ENCODE assay signal across 9 cellular contexts in genomic region chr3:12135029-12135634, GRCh38. TPM values are rescaled to one million over a fixed set of nuclear protein-coding genes. Genes with fewer than 3 reads are reported as not detected.
DNase-seq lines count a peak whose midpoint lies in the region; ATAC-seq and TF ChIP-seq lines count a peak whose summit lies in the region.
"Had no signal": no experiment of that assay in that cellular context is flagged by ENCODE, and none has a peak within 500 bp of the region (broad histone marks: within the 10 kb centered on the region; RNA-seq: fewer than 3 reads in every experiment).

No MANE protein-coding gene starts in this region.

- peaks cover 14% of the 10 kb centered on the region for H3K27me3 Mint-ChIP-seq in activated T-cell treated with anti-CD3 and anti-CD28 coated beads, Interleukin-2, amount 50 U/mL, for 24 hours

- H3K36me3 ChIP-seq in OCI-LY3 (replicated peaks; ENCODE audit: low read depth, low read length) = no peaks in the 10 kb centered on the region
- H3K36me3 ChIP-seq in upper lobe of right lung = no peaks in the 10 kb centered on the region

- peaks cover 3% of the 10 kb centered on the region for H3K4me1 Mint-ChIP-seq in activated T-cell treated with anti-CD3 and anti-CD28 coated beads, Interleukin-2, amount 50 U/mL, for 24 hours (ENCODE audit: low read depth)

- H3K27me3 ChIP-seq in OCI-LY3 (ENCODE audit: low read depth, low read length) = peaks cover 37% of the 10 kb centered on the region
- H3K27me3 ChIP-seq in upper lobe of right lung = peaks cover 6% of the 10 kb centered on the region

- H3K27ac ChIP-seq in OCI-LY3 (ENCODE audit: low read length) = no peak overlapping the region
- no peak overlapping the region for H3K27ac ChIP-seq in upper lobe of right lung

- H3K9me3 ChIP-seq in OCI-LY3 (ENCODE audit: insufficient read depth, low read length) (no peaks in the 10 kb centered on the region), upper lobe of right lung (no peaks in the 10 kb centered on the region)

- peak; percentile 83 for ATAC-seq in GM18517 (IDR thresholded peaks at IDR 0.05; ENCODE audit: unreplicated experiment)
- ATAC-seq in HG03060 (IDR thresholded peaks at IDR 0.05; ENCODE audit: low read depth, unreplicated experiment) = peak; percentile 71
- peak; percentile 95 for ATAC-seq in upper lobe of right lung

- peak overlapping the region; percentile 32; the same call in 1 of the 2 replicates for H2AFZ ChIP-seq in OCI-LY3 (ENCODE audit: low read depth, low read length)

- H3K4me3 ChIP-seq in OCI-LY3 (ENCODE audit: low read length) = no peak overlapping the region
- no peak overlapping the region for H3K4me3 ChIP-seq in fibroblast of pulmonary artery (replicated peaks; ENCODE audit: low read depth, low read length)
- no peak overlapping the region for H3K4me3 ChIP-seq in upper lobe of right lung

- no peaks in the 10 kb centered on the region for H3K36me3 Mint-ChIP-seq in activated T-cell treated with anti-CD3 and anti-CD28 coated beads, Interleukin-2, amount 50 U/mL, for 24 hours (ENCODE audit: low read depth)

- H4K20me1 ChIP-seq in OCI-LY3 (ENCODE audit: insufficient read depth, low read length) = no peaks in the 10 kb centered on the region

- H3K4me2 ChIP-seq in OCI-LY3 (ENCODE audit: low read length) = no peak overlapping the region

- no peaks in the 10 kb centered on the region for H3K79me2 ChIP-seq in OCI-LY3 (ENCODE audit: low read length)

- no peaks in the 10 kb centered on the region for H3K4me1 ChIP-seq in OCI-LY3 (ENCODE audit: low read length)
- peaks cover 12% of the 10 kb centered on the region for H3K4me1 ChIP-seq in upper lobe of right lung

- DNase-seq in Ammon's horn (ENCODE audit: low spot score) (peak; percentile 79), fibroblast of pulmonary artery (ENCODE audit: low read depth) (peak; percentile 77), non-pigmented ciliary epithelial cell (ENCODE audit: low read depth) (peak; percentile 30), upper lobe of right lung (peak; percentile 86)
- peak; percentile 77 for DNase-seq in activated T-cell treated with anti-CD3 and anti-CD28 coated beads, Interleukin-2, amount 50 U/mL, for 24 hours

- no peak overlapping the region for H3K4me3 Mint-ChIP-seq in activated T-cell treated with anti-CD3 and anti-CD28 coated beads, Interleukin-2, amount 50 U/mL, for 24 hours
- H3K4me3 Mint-ChIP-seq: T-helper 1 cell treated with Interleukin-12 subunit alpha and Interleukin-12 subunit beta and Interleukin-4 antibody, amounts not matched to agents 30 μg/mL and 1 μg/mL, for 36 hours had no signal

- no peaks in the 10 kb centered on the region for H3K9me3 Mint-ChIP-seq in activated T-cell treated with anti-CD3 and anti-CD28 coated beads, Interleukin-2, amount 50 U/mL, for 24 hours
- H3K9me3 Mint-ChIP-seq: T-helper 1 cell treated with Interleukin-12 subunit alpha and Interleukin-12 subunit beta and Interleukin-4 antibody, amounts not matched to agents 30 μg/mL and 1 μg/mL, for 36 hours had no signal

- H3K27ac Mint-ChIP-seq in activated T-cell treated with anti-CD3 and anti-CD28 coated beads, Interleukin-2, amount 50 U/mL, for 24 hours = no peak overlapping the region
- H3K27ac Mint-ChIP-seq: T-helper 1 cell treated with Interleukin-12 subunit alpha and Interleukin-12 subunit beta and Interleukin-4 antibody, amounts not matched to agents 30 μg/mL and 1 μg/mL, for 36 hours had no signal

- TF ChIP-seq CTCF in OCI-LY3 (IDR thresholded peaks at IDR 0.05; ENCODE audit: low read depth, low read length) (peak; percentile 88), fibroblast of pulmonary artery (IDR thresholded peaks at IDR 0.05; ENCODE audit: low read length, missing control alignments) (peak; percentile 95), upper lobe of right lung (IDR thresholded peaks at IDR 0.05) (peak; percentile 91)

- H3K9ac ChIP-seq in OCI-LY3 (ENCODE audit: low read length) = no peak overlapping the region

- intact Hi-C loops in upper lobe of right lung (cut with DNase I) = loop anchor here (5.0 kb wide), 1 partner anchor 347 kb away; the partner anchor contains the start of gene TSEN2

RNA-seq across cellular contexts. Expression of gene TIMP4, which starts 23.6 kb away (rescaled TPM):
- 6.9 TPM for total RNA-seq in upper lobe of right lung

Comparison
In these comparisons a context has a peak if more than half of its experiments do, and no peak if none do; other contexts are left out.
1. DNase-seq: peak in every context shown above with its lines; median percentile 86 in upper lobe of right lung; 79 in Ammon's horn; 77 in activated T-cell treated with anti-CD3 and anti-CD28 coated beads, Interleukin-2, amount 50 U/mL, for 24 hours; 77 in fibroblast of pulmonary artery; 30 in non-pigmented ciliary epithelial cell.